ENCODE assay signal across 15 cellular contexts in the genomic region with DNA sequence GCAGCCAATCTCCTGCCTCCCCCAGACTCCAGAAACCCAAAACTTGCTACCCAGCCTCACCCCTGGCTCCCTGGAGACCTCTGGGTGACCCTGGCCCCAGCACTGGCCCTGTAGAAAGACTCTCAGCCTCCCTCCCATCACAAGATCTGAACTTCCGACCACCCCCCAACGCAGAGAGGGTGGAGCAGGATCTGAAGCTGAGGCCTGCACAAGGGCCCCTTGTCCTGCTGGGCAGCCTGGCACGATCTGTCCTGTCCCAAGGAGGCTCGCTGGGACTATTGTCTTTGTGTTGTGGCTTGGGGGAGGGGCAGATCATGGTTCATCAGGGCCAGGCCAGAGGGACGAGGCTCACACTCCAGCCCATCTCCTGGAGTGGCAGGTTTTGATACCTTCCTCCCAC. TPM values are rescaled to one million over a fixed set of nuclear protein-coding genes. Genes with fewer than 3 reads are reported as not detected.
DNase-seq lines count a peak whose midpoint lies in the region; ATAC-seq and TF ChIP-seq lines count a peak whose summit lies in the region.
"Had no signal": no experiment of that assay in that cellular context is flagged by ENCODE, and none has a peak within 500 bp of the region (broad histone marks: within the 10 kb centered on the region; RNA-seq: fewer than 3 reads in every experiment).

No MANE protein-coding gene starts in this region.

- peaks cover 43% of the 10 kb centered on the region for H3K4me1 Mint-ChIP-seq in neural crest cell

- no peak for TF ChIP-seq POLR2A in esophagus muscularis mucosa (IDR thresholded peaks at IDR 0.05; ENCODE audit: low read depth)

- no peaks in the 10 kb centered on the region for H3K9me2 ChIP-seq in OCI-LY7 (ENCODE audit: insufficient read depth, low read length)

- H3K27ac Mint-ChIP-seq in neural crest cell (ENCODE audit: unreplicated experiment): peak overlapping the region; percentile 80
- H3K27ac Mint-ChIP-seq: activated CD8-positive, alpha-beta memory T cell treated with anti-CD3 and anti-CD28 coated beads, Interleukin-2, amount 10 ng/mL, durations not matched to agents 7 days and 5 days; activated naive CD8-positive, alpha-beta T cell treated with anti-CD3 and anti-CD28 coated beads, Interleukin-2, amount 10 ng/mL, durations not matched to agents 7 days and 5 days; CD4-positive, alpha-beta memory T cell; HFFc6; stimulated activated effector memory CD8-positive, alpha-beta T cell treated with anti-CD3 and anti-CD28 coated beads, Interleukin-12 subunit alpha, Interleukin-12 subunit beta, amount 100 ng/mL, for 72 hours had no signal

- no peak for TF ChIP-seq CTCF in OCI-LY7 (conservative IDR thresholded peaks at IDR 0.05; ENCODE audit: low read length)
- TF ChIP-seq CTCF in esophagus muscularis mucosa (IDR thresholded peaks at IDR 0.05): no peak
- no peak for TF ChIP-seq CTCF in neural crest cell (conservative IDR thresholded peaks at IDR 0.05)

- BruUV-seq in OCI-LY7 (replicated peaks; lab: Mats Ljungman, UMichigan): no TSS peak

- peak overlapping the region; percentile 75; the same call in 1 of the 2 replicates for H2AFZ ChIP-seq in OCI-LY7 (ENCODE audit: low read length)

- no peaks in the 10 kb centered on the region for H3K27me3 Mint-ChIP-seq in neural crest cell (ENCODE audit: low read depth)

- peak overlapping the region; percentile 59 for H3K4me2 ChIP-seq in OCI-LY7 (ENCODE audit: low read length)

- H3K27ac ChIP-seq in OCI-LY7 (ENCODE audit: low read depth, low read length, poor library complexity, severe bottlenecking): peak overlapping the region; percentile 28
- H3K27ac ChIP-seq in esophagus muscularis mucosa (replicated peaks in 1 of 4): peak overlapping the region; percentile 41 to 68 (median 53)
- peak overlapping the region; percentile 95 for H3K27ac ChIP-seq in temporal lobe (ENCODE audit: low read depth, low read length)
- H3K27ac ChIP-seq: SJSA1 had no signal

- no peaks in the 10 kb centered on the region for H3K9me3 Mint-ChIP-seq in neural crest cell
- H3K9me3 Mint-ChIP-seq: activated naive CD8-positive, alpha-beta T cell treated with anti-CD3 and anti-CD28 coated beads, Interleukin-2, amount 10 ng/mL, durations not matched to agents 7 days and 5 days; HFFc6; stimulated activated effector memory CD8-positive, alpha-beta T cell treated with anti-CD3 and anti-CD28 coated beads, Interleukin-12 subunit alpha, Interleukin-12 subunit beta, amount 100 ng/mL, for 72 hours had no signal

- no peaks in the 10 kb centered on the region for H3K27me3 ChIP-seq in esophagus muscularis mucosa
- H3K27me3 ChIP-seq: SJSA1 had no signal

- POLR2A ChIA-PET in OCI-LY7 (lab: Charles Lee): no interaction called here

- H3K9me3 ChIP-seq in OCI-LY7 (ENCODE audit: low read length) (no peaks in the 10 kb centered on the region), esophagus muscularis mucosa (no peaks in the 10 kb centered on the region)
- H3K9me3 ChIP-seq: SJSA1 had no signal

- H3K4me1 ChIP-seq in OCI-LY7 (ENCODE audit: insufficient read depth, low read length, poor library complexity, severe bottlenecking) (peaks cover 45% of the 10 kb centered on the region), esophagus muscularis mucosa (peaks cover 32 to 41% (median 39%) of the 10 kb centered on the region in 4 donors)

- H4K20me1 ChIP-seq in OCI-LY7 (ENCODE audit: insufficient read depth, low read length): no peaks in the 10 kb centered on the region

- H3K4me3 ChIP-seq in OCI-LY7 (ENCODE audit: low read depth, low read length, poor library complexity, severe bottlenecking) (peak overlapping the region; percentile 23), esophagus muscularis mucosa (no peak overlapping the region)
- H3K4me3 ChIP-seq: SJSA1 had no signal

- no peak for DNase-seq in OCI-LY7 (ENCODE audit: low spot score)
- DNase-seq in esophagus muscularis mucosa (ENCODE audit: extremely low spot score): no peak
- peak; percentile 35 for DNase-seq in neural crest cell (ENCODE audit: low read depth, low spot score)
- DNase-seq in cerebellar cortex (ENCODE audit: low spot score): no peak
- DNase-seq: activated CD8-positive, alpha-beta memory T cell treated with anti-CD3 and anti-CD28 coated beads, Interleukin-2, amount 10 ng/mL, durations not matched to agents 7 days and 5 days; activated naive CD8-positive, alpha-beta T cell treated with anti-CD3 and anti-CD28 coated beads, Interleukin-2, amount 10 ng/mL, durations not matched to agents 7 days and 5 days; CD4-positive, alpha-beta memory T cell; dermis blood vessel endothelial cell; HFFc6; stimulated activated CD4-positive, alpha-beta T cell treated with anti-CD3 and anti-CD28 coated beads, Interleukin-2, amount 100 ng/mL, for 24 hours had no signal

- no peaks in the 10 kb centered on the region for H3K36me3 Mint-ChIP-seq in neural crest cell (ENCODE audit: low read depth)
- H3K36me3 Mint-ChIP-seq: activated naive CD8-positive, alpha-beta T cell treated with anti-CD3 and anti-CD28 coated beads, Interleukin-2, amount 10 ng/mL, durations not matched to agents 7 days and 5 days; CD4-positive, alpha-beta memory T cell had no signal

- no peaks in the 10 kb centered on the region for H3K79me2 ChIP-seq in OCI-LY7 (ENCODE audit: insufficient read depth, low read depth, low read length)

- CTCF ChIA-PET in OCI-LY7 (lab: Charles Lee; ENCODE audit: unreplicated experiment): interaction anchor here (0.7 to 1.6 kb wide), 2 partner anchors 63 to 392 kb away, joined by 3 to 14 read pairs; no protein-coding TSS in a partner anchor

- WGBS in esophagus muscularis mucosa: 83% methylated on average over 1 of the region's 5 CpGs

- no peak for TF ChIP-seq EP300 in esophagus muscularis mucosa (IDR thresholded peaks at IDR 0.05)

- no peaks in the 10 kb centered on the region for H3K36me3 ChIP-seq in OCI-LY7 (ENCODE audit: insufficient read depth, low read length)
- no peaks in the 10 kb centered on the region for H3K36me3 ChIP-seq in esophagus muscularis mucosa
- H3K36me3 ChIP-seq: SJSA1 had no signal

- intact Hi-C loops in OCI-LY7 (cut with micrococcal nuclease; ENCODE audit: unreplicated experiment): loop anchor here (1.0 kb wide), 2 partner anchors 33 to 64 kb away; no protein-coding TSS in a partner anchor
- intact Hi-C loops in esophagus muscularis mucosa (cut with DNase I): loop anchor here (1.0 kb wide), 2 partner anchors 32 to 64 kb away; no protein-coding TSS in a partner anchor

- ATAC-seq in GM21515 (IDR thresholded peaks at IDR 0.05; ENCODE audit: unreplicated experiment) (no peak), GM19328 (IDR thresholded peaks at IDR 0.05; ENCODE audit: unreplicated experiment) (no peak)
- ATAC-seq: stimulated activated effector memory CD8-positive, alpha-beta T cell treated with anti-CD3 and anti-CD28 coated beads, Interleukin-12 subunit alpha, Interleukin-12 subunit beta, amount 100 ng/mL, for 72 hours had no signal

- H3K4me3 Mint-ChIP-seq in neural crest cell: peak overlapping the region; percentile 64
- H3K4me3 Mint-ChIP-seq: activated CD8-positive, alpha-beta memory T cell treated with anti-CD3 and anti-CD28 coated beads, Interleukin-2, amount 10 ng/mL, durations not matched to agents 7 days and 5 days; activated naive CD8-positive, alpha-beta T cell treated with anti-CD3 and anti-CD28 coated beads, Interleukin-2, amount 10 ng/mL, durations not matched to agents 7 days and 5 days; CD4-positive, alpha-beta memory T cell; HFFc6; stimulated activated effector memory CD8-positive, alpha-beta T cell treated with anti-CD3 and anti-CD28 coated beads, Interleukin-12 subunit alpha, Interleukin-12 subunit beta, amount 100 ng/mL, for 72 hours had no signal

RNA-seq across cellular contexts. Expression of a gene that starts 20.0 kb away (rescaled TPM):
- total RNA-seq in OCI-LY7 (2014; rRNA removed; shearing (Covaris generic)): not detected in 2 replicates
- total RNA-seq in OCI-LY7 (2022): not detected in 2 replicates
- 100 to 1,000 TPM in 2 of 4 donors, 10 to 100 TPM in 2; 63.5 to 158 (median 106) TPM for total RNA-seq in esophagus muscularis mucosa
- total RNA-seq in neural crest cell: 10.7 and 12.6 TPM in 2 replicates
- 7.1 TPM for total RNA-seq in temporal lobe

RNA-seq across cellular contexts. Expression of a gene that starts 27.5 kb away (rescaled TPM):
- 0.95 and 4.9 TPM in 2 replicates for total RNA-seq in OCI-LY7 (2014; rRNA removed; shearing (Covaris generic))
- 2.0 and 3.1 TPM in 2 replicates for total RNA-seq in OCI-LY7 (2022)
- total RNA-seq in esophagus muscularis mucosa: under 1 TPM in 1 of 4 donors, not detected in 3; 0.06 TPM
- total RNA-seq in neural crest cell: 0.30 and 0.93 TPM in 2 replicates
- not detected for total RNA-seq in temporal lobe
- total RNA-seq: activated CD8-positive, alpha-beta memory T cell treated with anti-CD3 and anti-CD28 coated beads, Interleukin-2, amount 10 ng/mL, durations not matched to agents 7 days and 5 days; activated naive CD8-positive, alpha-beta T cell treated with anti-CD3 and anti-CD28 coated beads, Interleukin-2, amount 10 ng/mL, durations not matched to agents 7 days and 5 days; CD4-positive, alpha-beta memory T cell; dermis blood vessel endothelial cell; HFFc6; SJSA1 had no signal

RNA-seq across cellular contexts. Expression of a gene that starts 49.9 kb away (rescaled TPM):
- not detected in 2 replicates for total RNA-seq in OCI-LY7 (2014; rRNA removed; shearing (Covaris generic))
- total RNA-seq in OCI-LY7 (2022) (not detected in 2 replicates), esophagus muscularis mucosa (under 1 TPM in 1 of 4 donors, not detected in 3; 0.17 TPM), neural crest cell (not detected in 2 replicates), temporal lobe (not detected)
- total RNA-seq: activated CD8-positive, alpha-beta memory T cell treated with anti-CD3 and anti-CD28 coated beads, Interleukin-2, amount 10 ng/mL, durations not matched to agents 7 days and 5 days; activated naive CD8-positive, alpha-beta T cell treated with anti-CD3 and anti-CD28 coated beads, Interleukin-2, amount 10 ng/mL, durations not matched to agents 7 days and 5 days; HFFc6; SJSA1 had no signal

RNA-seq across cellular contexts. Expression of a gene that starts 57.9 kb away (rescaled TPM):
- 46.4 and 52.8 TPM in 2 replicates for total RNA-seq in OCI-LY7 (2014; rRNA removed; shearing (Covaris generic))
- 72.2 and 89.8 TPM in 2 replicates for total RNA-seq in OCI-LY7 (2022)
- 1,000 to 10,000 TPM; 3,645 to 7,984 (median 5,321) TPM for total RNA-seq in esophagus muscularis mucosa
- total RNA-seq in neural crest cell: 0.41 and 1.5 TPM in 2 replicates
- 23.1 TPM for total RNA-seq in temporal lobe

Comparison
In these comparisons a context has a peak if more than half of its experiments do, and no peak if none do; other contexts are left out.
1. H3K27ac ChIP-seq: peak in every context shown above with its lines; median percentile 95 in temporal lobe; 53 in esophagus muscularis mucosa; 28 in OCI-LY7.